ENCODE assay signal across 8 cellular contexts in the genomic region with DNA sequence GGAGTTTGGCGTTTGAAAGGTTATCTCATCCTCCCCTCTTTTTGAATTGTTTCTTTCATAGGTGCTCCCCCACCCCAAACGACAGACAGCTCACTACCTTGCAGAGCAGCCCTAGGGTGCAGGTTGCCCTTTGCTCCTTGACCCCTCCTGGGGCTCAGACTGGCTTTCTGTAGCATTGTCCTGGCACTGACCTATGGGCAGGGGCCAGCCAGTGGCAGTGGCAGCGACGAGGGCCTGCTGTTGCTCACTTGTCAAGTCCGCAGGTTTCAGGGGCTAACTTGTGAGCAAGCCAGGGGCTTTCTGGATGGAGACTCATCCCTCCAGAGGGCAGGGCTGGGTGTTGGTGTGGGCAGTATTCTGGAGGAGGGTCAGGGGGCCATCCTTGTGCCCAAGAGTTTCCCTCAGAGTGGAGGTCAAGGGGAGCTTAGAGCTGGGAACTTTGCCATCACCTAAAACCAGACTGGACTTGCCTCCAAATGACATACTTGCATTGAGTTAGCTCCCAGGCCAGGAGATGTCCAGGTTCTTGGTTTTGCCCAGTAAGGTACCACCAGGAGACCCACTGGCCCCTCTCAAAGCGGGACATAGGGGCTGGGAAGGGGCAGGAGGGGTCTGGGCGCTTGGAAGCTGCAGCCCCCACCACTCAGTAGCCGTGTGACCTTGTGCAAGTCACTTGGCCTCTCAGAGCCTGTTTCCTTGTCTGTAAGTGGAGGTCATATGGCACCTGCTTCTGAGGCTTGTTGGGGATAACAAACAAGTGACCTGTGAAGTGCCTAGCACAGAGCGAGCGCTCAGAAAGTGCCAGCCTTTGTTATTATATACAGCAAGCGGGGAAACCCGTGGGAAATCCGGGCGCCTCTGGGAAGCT. TPM values are rescaled to one million over a fixed set of nuclear protein-coding genes. Genes with fewer than 3 reads are reported as not detected.
DNase-seq lines count a peak whose midpoint lies in the region; ATAC-seq and TF ChIP-seq lines count a peak whose summit lies in the region.

No MANE protein-coding gene starts in this region.

- H3K9ac ChIP-seq in mucosa of rectum (ENCODE audit: low read depth in 1 of 2, low read length in 2 of 2) = peak overlapping the region; percentile 48 to 85

- H3K27me3 ChIP-seq in ascending aorta (no peaks in the 10 kb centered on the region), mucosa of rectum (ENCODE audit: control insufficient read depth in 2 of 2, insufficient read depth in 2 of 2, low read length in 2 of 2) (no peaks in the 10 kb centered on the region)

- H3K27ac ChIP-seq in ascending aorta = peak overlapping the region; percentile 94 to 98
- peak overlapping the region; percentile 98 to 99 for H3K27ac ChIP-seq in mucosa of rectum (ENCODE audit: low read depth in 2 of 2, low read length in 2 of 2)

- no peaks in the 10 kb centered on the region for H3K9me3 ChIP-seq in ascending aorta
- no peaks in the 10 kb centered on the region for H3K9me3 ChIP-seq in mucosa of rectum (ENCODE audit: control insufficient read depth in 2 of 2, low read length in 2 of 2)

- ATAC-seq in GM19438 (IDR thresholded peaks at IDR 0.05; ENCODE audit: low read depth, unreplicated experiment) = peak; percentile 40
- ATAC-seq in HG03108 (IDR thresholded peaks at IDR 0.05; ENCODE audit: unreplicated experiment) = peak; percentile 23

- DNase-seq in ascending aorta (ENCODE audit: low spot score in 2 of 2) = peak in 1 of 2 donors; percentile 65
- DNase-seq in NCI-H1930 (lab: John Stamatoyannopoulos, UW) = no peak
- DNase-seq in dedifferentiated amniotic fluid mesenchymal stem cell (ENCODE audit: extremely low spot score) = no peak
- DNase-seq in stimulated activated CD4-positive, alpha-beta T cell treated with anti-CD3 and anti-CD28 coated beads, Interleukin-12 subunit alpha, Interleukin-12 subunit beta, amount 100 ng/mL, for 4 hours = no peak
- no peak for DNase-seq in activated CD4-positive, alpha-beta T cell treated with anti-CD3 and anti-CD28 coated beads, Interleukin-2, amount 50 U/mL, for 1 hour

- no peaks in the 10 kb centered on the region for H3K36me3 ChIP-seq in ascending aorta
- H3K36me3 ChIP-seq in mucosa of rectum (ENCODE audit: control insufficient read depth in 2 of 2, insufficient read depth in 2 of 2, low read length in 2 of 2) = no peaks in the 10 kb centered on the region

- no peak for TF ChIP-seq CTCF in ascending aorta (IDR thresholded peaks at IDR 0.05)

- H3K4me3 ChIP-seq in ascending aorta (peak overlapping the region; percentile 64 to 68), mucosa of rectum (ENCODE audit: low read length in 2 of 2) (peak overlapping the region; percentile 59 to 79)

- H3K4me1 ChIP-seq in ascending aorta = peaks cover 6 to 22% of the 10 kb centered on the region in 2 donors
- H3K4me1 ChIP-seq in mucosa of rectum (ENCODE audit: control insufficient read depth in 2 of 2, insufficient read depth in 2 of 2, low read length in 2 of 2) = peaks cover 21 to 24% of the 10 kb centered on the region in 2 donors

- intact Hi-C loops in ascending aorta (cut with DNase I) = loop anchor here (5.0 kb wide), 1 partner anchor 117 kb away; no protein-coding TSS in a partner anchor

RNA-seq across cellular contexts. Expression of a gene that starts 53.5 kb away (rescaled TPM):
- total RNA-seq in ascending aorta = 6.0 TPM
